Comparison of ENCODE assay signal across 8 cellular contexts in the genomic region with DNA sequence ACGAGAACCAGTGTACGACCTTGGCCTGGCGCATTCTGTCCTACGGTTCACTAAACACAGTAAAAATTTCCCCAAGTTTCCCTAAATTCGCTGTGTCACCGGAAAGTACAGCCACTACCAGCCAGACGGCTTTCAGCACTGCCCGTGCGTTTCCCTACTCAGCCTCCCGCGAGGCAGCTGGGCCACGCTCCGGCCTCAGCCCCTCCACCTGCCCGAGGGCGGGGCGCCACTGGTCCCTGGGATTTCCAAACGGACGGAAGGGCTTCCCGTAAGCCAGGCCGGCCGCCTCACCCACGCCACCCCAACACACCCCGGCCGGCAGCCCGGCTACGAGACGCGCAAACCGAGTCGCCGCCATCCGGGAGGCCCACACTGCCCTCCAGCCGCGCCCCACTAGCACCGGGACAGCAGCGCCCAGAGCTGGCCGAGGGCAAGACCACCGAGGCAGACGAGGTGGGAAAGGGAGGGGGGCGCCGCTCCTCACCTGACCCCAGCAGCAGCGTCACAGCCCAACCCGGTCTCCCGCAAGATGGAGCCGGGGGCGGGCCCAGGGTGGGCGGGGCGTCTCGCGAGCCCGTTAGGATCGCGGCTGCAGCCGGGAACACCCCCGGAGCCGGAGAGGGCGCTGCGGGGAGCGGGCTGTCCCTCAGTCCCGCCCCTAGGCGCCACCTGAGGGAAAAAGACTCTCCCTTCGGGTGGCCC. TPM values are rescaled to one million over a fixed set of nuclear protein-coding genes. Genes with fewer than 3 reads are reported as not detected.
DNase-seq lines count a peak whose midpoint lies in the region; ATAC-seq, FAIRE-seq and TF ChIP-seq lines count a peak whose summit lies in the region.

Gene ANXA7, minus strand, starts transcription at position 531 of the 702 bp plus-strand sequence. CDS start 13,202 bp downstream, outside the sequence.

- FAIRE-seq in urothelium cell line (lab: Jason Lieb, UNC), result no peak

- H3K27me3 ChIP-seq in right atrium auricular region, result no peaks in the 10 kb centered on the region

- peaks cover 0 to 20% of the 10 kb centered on the region in 2 donors for H3K4me1 ChIP-seq in right atrium auricular region

- peak; percentile 50 for ATAC-seq in GM18499 (IDR thresholded peaks at IDR 0.05; ENCODE audit: insufficient read depth, unreplicated experiment)
- ATAC-seq in HG02884 (IDR thresholded peaks at IDR 0.05; ENCODE audit: unreplicated experiment), result peak; percentile 84

- H3K27ac ChIP-seq in angular gyrus (ENCODE audit: low read depth, low read length) (peak within 1 kb of the TSS; percentile 80), right atrium auricular region (peak within 1 kb of the TSS; percentile 92 to 97)

- no peaks in the 10 kb centered on the region for H3K36me3 ChIP-seq in right atrium auricular region

- H3K9me3 ChIP-seq in right atrium auricular region, result no peaks in the 10 kb centered on the region

- peak within 1 kb of the TSS; percentile 74 to 79 for H3K4me3 ChIP-seq in right atrium auricular region

- DNase-seq in NCI-H146 treated with DMSO at 0.1 percent for 48 hours (lab: John Stamatoyannopoulos, UW; ENCODE audit: unreplicated experiment), result peak; percentile 86
- DNase-seq in T-helper 2 cell, result peak; percentile 82 to 95 (median 92)
- DNase-seq in right atrium auricular region (ENCODE audit: low spot score), result peak; percentile 90
- DNase-seq in pulmonary artery endothelial cell (ENCODE audit: low read depth, low spot score), result peak; percentile 49
- peak; percentile 100 for DNase-seq in urothelium cell line (ENCODE audit: low spot score)

- peak in 1 of 2 donors; percentile 59 for TF ChIP-seq CTCF in right atrium auricular region (IDR thresholded peaks at IDR 0.05)

RNA-seq across cellular contexts. Expression of gene ANXA7, which starts in this region (rescaled TPM):
- total RNA-seq in right atrium auricular region (100 to 1,000 TPM; 100 to 117 TPM), pulmonary artery endothelial cell (106 and 131 TPM in 2 replicates)

Comparison
In these comparisons a context has a peak if more than half of its experiments do, and no peak if none do; other contexts are left out.
1. Peak in every context shown above with its lines: DNase-seq, ATAC-seq, H3K4me3 ChIP-seq and H3K27ac ChIP-seq.
2. DNase-seq: peak in every context shown above with its lines; median percentile 100 in urothelium cell line; 92 in T-helper 2 cell; 90 in right atrium auricular region; 86 in NCI-H146 treated with DMSO at 0.1 percent for 48 hours; 49 in pulmonary artery endothelial cell.